1 cellular context compared by ENCODE assay signal in the genomic region with DNA sequence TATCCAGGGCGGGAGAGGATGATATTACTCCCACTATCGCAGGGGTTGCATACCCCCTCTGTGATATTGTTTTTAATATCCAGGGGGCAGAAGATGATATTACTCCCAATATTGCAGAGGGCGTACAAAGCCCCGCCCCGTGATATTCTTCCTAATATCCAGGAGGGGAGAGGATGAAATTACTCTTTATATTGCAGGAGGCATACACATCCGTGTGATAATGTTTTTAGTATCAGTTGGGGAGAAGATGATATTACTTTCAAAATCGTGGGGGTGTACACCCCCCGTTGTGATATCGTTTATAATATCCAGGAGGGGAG.
TF ChIP-seq lines count a peak whose summit lies in the region.

No MANE protein-coding gene starts in this region.

TF ChIP-seq in SK-N-SH, 30 proteins besides CTCF, POLR2A, EP300 and RAD21 (continued from another document):
- TF ChIP-seq REST (IDR thresholded peaks at IDR 0.05; ENCODE audit: low read depth, low read length) (no peak), CHD2 (IDR thresholded peaks at IDR 0.05; ENCODE audit: low read length, partially characterized antibody) (no peak), MAX (IDR thresholded peaks at IDR 0.05; ENCODE audit: low read depth) (no peak), MXI1 (IDR thresholded peaks at IDR 0.05; ENCODE audit: low read depth, low read length) (no peak), YY1 (IDR thresholded peaks at IDR 0.05; ENCODE audit: low read depth) (no peak), FOXM1 (IDR thresholded peaks at IDR 0.05; ENCODE audit: low read depth) (no peak), EZH2phosphoT487 (IDR thresholded peaks at IDR 0.05; ENCODE audit: borderline replicate concordance, low read depth) (no peak), SIN3A (IDR thresholded peaks at IDR 0.05; ENCODE audit: borderline replicate concordance, low read depth, low read length) (no peak), RXRA (IDR thresholded peaks at IDR 0.05; ENCODE audit: borderline replicate concordance, low read depth) (no peak), JUND (IDR thresholded peaks at IDR 0.05) (no peak), GATA2 (CRISPR knock-in tag; IDR thresholded peaks at IDR 0.05) (no peak)
- TF ChIP-seq, protein P1, sequence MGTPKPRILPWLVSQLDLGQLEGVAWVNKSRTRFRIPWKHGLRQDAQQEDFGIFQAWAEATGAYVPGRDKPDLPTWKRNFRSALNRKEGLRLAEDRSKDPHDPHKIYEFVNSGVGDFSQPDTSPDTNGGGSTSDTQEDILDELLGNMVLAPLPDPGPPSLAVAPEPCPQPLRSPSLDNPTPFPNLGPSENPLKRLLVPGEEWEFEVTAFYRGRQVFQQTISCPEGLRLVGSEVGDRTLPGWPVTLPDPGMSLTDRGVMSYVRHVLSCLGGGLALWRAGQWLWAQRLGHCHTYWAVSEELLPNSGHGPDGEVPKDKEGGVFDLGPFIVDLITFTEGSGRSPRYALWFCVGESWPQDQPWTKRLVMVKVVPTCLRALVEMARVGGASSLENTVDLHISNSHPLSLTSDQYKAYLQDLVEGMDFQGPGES (IDR thresholded peaks at IDR 0.05; ENCODE audit: low read depth, low read length): no peak
- TF ChIP-seq, protein P2, sequence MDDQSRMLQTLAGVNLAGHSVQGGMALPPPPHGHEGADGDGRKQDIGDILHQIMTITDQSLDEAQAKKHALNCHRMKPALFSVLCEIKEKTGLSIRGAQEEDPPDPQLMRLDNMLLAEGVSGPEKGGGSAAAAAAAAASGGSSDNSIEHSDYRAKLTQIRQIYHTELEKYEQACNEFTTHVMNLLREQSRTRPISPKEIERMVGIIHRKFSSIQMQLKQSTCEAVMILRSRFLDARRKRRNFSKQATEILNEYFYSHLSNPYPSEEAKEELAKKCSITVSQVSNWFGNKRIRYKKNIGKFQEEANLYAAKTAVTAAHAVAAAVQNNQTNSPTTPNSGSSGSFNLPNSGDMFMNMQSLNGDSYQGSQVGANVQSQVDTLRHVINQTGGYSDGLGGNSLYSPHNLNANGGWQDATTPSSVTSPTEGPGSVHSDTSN (IDR thresholded peaks at IDR 0.05): no peak
- TF ChIP-seq, protein P3, sequence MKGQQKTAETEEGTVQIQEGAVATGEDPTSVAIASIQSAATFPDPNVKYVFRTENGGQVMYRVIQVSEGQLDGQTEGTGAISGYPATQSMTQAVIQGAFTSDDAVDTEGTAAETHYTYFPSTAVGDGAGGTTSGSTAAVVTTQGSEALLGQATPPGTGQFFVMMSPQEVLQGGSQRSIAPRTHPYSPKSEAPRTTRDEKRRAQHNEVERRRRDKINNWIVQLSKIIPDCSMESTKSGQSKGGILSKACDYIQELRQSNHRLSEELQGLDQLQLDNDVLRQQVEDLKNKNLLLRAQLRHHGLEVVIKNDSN (IDR thresholded peaks at IDR 0.05; ENCODE audit: borderline replicate concordance, low read depth): no peak
